Comparison of ENCODE assay signal across 8 cellular contexts in genomic region chrX:18228069-18228468, GRCh38. TPM values are rescaled to one million over a fixed set of nuclear protein-coding genes. Genes with fewer than 3 reads are reported as not detected.
"Had no signal": no experiment of that assay in that cellular context is flagged by ENCODE, and none has a peak within 500 bp of the region (broad histone marks: within the 10 kb centered on the region; RNA-seq: fewer than 3 reads in every experiment).

No MANE protein-coding gene starts in this region.

- DNase-seq: GM23248, GOT3, H9, HCEC 1CT, KBM-7 had no signal

- H2AFZ ChIP-seq: GM23248 had no signal

- H3K9ac ChIP-seq: GM23248 had no signal

- H3K4me3 ChIP-seq: GM23248 had no signal

- H3K27ac ChIP-seq: GM23248 had no signal

- FAIRE-seq: H54, HTR-8/SVneo had no signal

RNA-seq across cellular contexts. Expression of gene BEND2, which starts 7.4 kb away (rescaled TPM):
- total RNA-seq: GM23248, H9, HT-29 had no signal
- polyA plus RNA-seq: GM23248 had no signal
